20 cellular contexts compared by ENCODE assay signal in genomic region chr14:76708028-76708427, GRCh38.
"Had no signal": no experiment of that assay in that cellular context is flagged by ENCODE, and none has a peak within 500 bp of the region (broad histone marks: within the 10 kb centered on the region; RNA-seq: fewer than 3 reads in every experiment).

No MANE protein-coding gene starts in this region.

- H3K4me3 ChIP-seq: ascending aorta, heart right ventricle, lung, neural progenitor cell, prostate gland, thoracic aorta, upper lobe of left lung had no signal

- DNase-seq: activated CD4-positive, alpha-beta T cell treated with anti-CD3 and anti-CD28 coated beads, Interleukin-2, amount 10 ng/mL, durations not matched to agents 7 days and 5 days; activated CD4-positive, CD25-positive, alpha-beta regulatory T cell treated with anti-CD3 and anti-CD28 coated beads, Interleukin-2, amount 50 U/mL, for 72 hours; activated CD8-positive, alpha-beta T cell treated with anti-CD3 and anti-CD28 coated beads for 36 hours; activated gamma-delta T cell treated with Interleukin-2 at 50 U/mL for 16 hours; activated T-cell treated with anti-CD3 and anti-CD28 coated beads, Interleukin-2, amount 50 U/mL, for 1 hour; effector memory CD4-positive, alpha-beta T cell; heart right ventricle; naive thymus-derived CD8-positive, alpha-beta T cell; stimulated activated CD4-positive, alpha-beta T cell treated with anti-CD3 and anti-CD28 coated beads, Interleukin-4, amount 100 ng/mL, for 24 hours; stimulated activated naive CD4-positive, alpha-beta T cell treated with Interleukin-2 at 50 U/mL for 16 hours; T-cell; upper lobe of left lung; WERI-Rb-1 had no signal

- ATAC-seq: activated CD8-positive, alpha-beta T cell treated with anti-CD3 and anti-CD28 coated beads for 36 hours; activated naive CD4-positive, alpha-beta T cell treated with anti-CD3 and anti-CD28 coated beads, Interleukin-2, amount 50 U/mL, for 72 hours; esophagus mucosa; heart right ventricle; naive thymus-derived CD8-positive, alpha-beta T cell; T-cell had no signal
